In the genomic region with DNA sequence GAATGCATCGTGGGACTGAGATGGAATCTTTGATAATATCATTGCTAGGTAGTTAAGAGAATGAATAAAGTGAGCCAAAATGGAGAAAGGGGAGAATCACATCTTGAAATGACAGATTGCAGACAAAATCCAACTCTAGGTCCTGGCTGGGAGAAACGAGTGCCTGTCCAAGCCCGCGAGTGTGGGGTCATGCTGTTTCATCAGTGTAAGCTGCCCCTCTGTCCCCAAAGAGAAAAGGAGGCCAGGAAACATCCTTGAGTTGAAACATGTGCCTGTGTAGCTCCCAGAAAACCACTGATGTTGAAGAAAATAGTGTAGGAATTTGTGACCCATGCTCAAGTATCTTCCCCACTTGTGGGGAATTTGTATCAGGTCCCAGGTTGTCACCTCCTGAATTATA, we compare ENCODE assay signal across 23 cellular contexts. TPM values are rescaled to one million over a fixed set of nuclear protein-coding genes. Genes with fewer than 3 reads are reported as not detected.
"Had no signal": no experiment of that assay in that cellular context is flagged by ENCODE, and none has a peak within 500 bp of the region (broad histone marks: within the 10 kb centered on the region; RNA-seq: fewer than 3 reads in every experiment).

No MANE protein-coding gene starts in this region.

- H3K36me3 ChIP-seq: breast epithelium, esophagus squamous epithelium, suprapubic skin had no signal

- H3K27ac ChIP-seq: breast epithelium, skin epidermis, suprapubic skin, VCaP had no signal

- H3K27me3 ChIP-seq: breast epithelium, esophagus squamous epithelium, suprapubic skin had no signal

- H3K36me3 Mint-ChIP-seq: natural killer cell treated with Interleukin-12 subunit alpha and Interleukin-12 subunit beta and Interleukin-15 and Interleukin-18, amount 100 ng/mL, for 72 hours had no signal

- H3K9me3 ChIP-seq: breast epithelium, esophagus squamous epithelium, suprapubic skin had no signal

- H3K27ac Mint-ChIP-seq: dendritic cell treated with granulocyte-macrophage colony-stimulating factor and Interleukin-4, amounts not matched to agents 40 ng/mL and 50 ng/mL, for 4 days; natural killer cell treated with Interleukin-12 subunit alpha and Interleukin-12 subunit beta and Interleukin-15 and Interleukin-18, amount 100 ng/mL, for 72 hours; stimulated activated naive CD8-positive, alpha-beta T cell treated with anti-CD3 and anti-CD28 coated beads, Interleukin-15, Interleukin-2, amounts not matched to agents 100 ng/mL and 50 ng/mL, for 24 hours had no signal

- H3K4me3 ChIP-seq: breast epithelium, esophagus squamous epithelium, skin epidermis, suprapubic skin had no signal

- DNase-seq: activated CD4-positive, alpha-beta T cell treated with anti-CD3 and anti-CD28 coated beads for 1 hour; activated CD8-positive, alpha-beta memory T cell treated with anti-CD3 and anti-CD28 coated beads for 24 hours; activated CD8-positive, alpha-beta memory T cell treated with anti-CD3 and anti-CD28 coated beads, Interleukin-2, amount 50 U/mL, for 48 hours; activated effector memory CD4-positive, alpha-beta T cell treated with anti-CD3 and anti-CD28 coated beads, Interleukin-2, amount 50 U/mL, for 16 hours; activated naive CD4-positive, alpha-beta T cell treated with anti-CD3 and anti-CD28 coated beads, Interleukin-2, amount 50 U/mL, for 16 hours; activated T-cell treated with anti-CD3 and anti-CD28 coated beads, Interleukin-2, amount 50 U/mL, for 48 hours; effector CD8-positive, alpha-beta T cell; esophagus squamous epithelium; hippocampal formation; islet precursor cell; mesenchymal stem cell; stimulated activated CD4-positive, alpha-beta T cell treated with anti-CD3 and anti-CD28 coated beads, Interleukin-2, amount 100 ng/mL, for 48 hours; SW 1271; T-helper 2 cell had no signal

- H3K4me3 Mint-ChIP-seq: dendritic cell treated with granulocyte-macrophage colony-stimulating factor and Interleukin-4, amounts not matched to agents 40 ng/mL and 50 ng/mL, for 4 days; natural killer cell treated with Interleukin-12 subunit alpha and Interleukin-12 subunit beta and Interleukin-15 and Interleukin-18, amount 100 ng/mL, for 72 hours; stimulated activated naive CD8-positive, alpha-beta T cell treated with anti-CD3 and anti-CD28 coated beads, Interleukin-15, Interleukin-2, amounts not matched to agents 100 ng/mL and 50 ng/mL, for 24 hours had no signal

- H3K27me3 Mint-ChIP-seq: dendritic cell treated with granulocyte-macrophage colony-stimulating factor and Interleukin-4, amounts not matched to agents 40 ng/mL and 50 ng/mL, for 4 days; stimulated activated naive CD8-positive, alpha-beta T cell treated with anti-CD3 and anti-CD28 coated beads, Interleukin-15, Interleukin-2, amounts not matched to agents 100 ng/mL and 50 ng/mL, for 24 hours had no signal

- H3K4me1 ChIP-seq: breast epithelium, esophagus squamous epithelium, suprapubic skin had no signal

- ATAC-seq: left lobe of liver; natural killer cell treated with Interleukin-12 subunit alpha and Interleukin-12 subunit beta and Interleukin-15 and Interleukin-18, amount 100 ng/mL, for 72 hours had no signal

- H3K9me3 Mint-ChIP-seq: natural killer cell treated with Interleukin-12 subunit alpha and Interleukin-12 subunit beta and Interleukin-15 and Interleukin-18, amount 100 ng/mL, for 72 hours had no signal

RNA-seq across cellular contexts. Expression of a gene that starts 48.3 kb away (rescaled TPM):
- total RNA-seq: endothelial cell of umbilical vein; natural killer cell treated with Interleukin-12 subunit alpha and Interleukin-12 subunit beta and Interleukin-15 and Interleukin-18, amount 100 ng/mL, for 72 hours had no signal
- polyA plus RNA-seq: endothelial cell of umbilical vein had no signal
